9 cellular contexts compared by ENCODE assay signal in genomic region chr21:38811257-38811656, GRCh38. TPM values are rescaled to one million over a fixed set of nuclear protein-coding genes. Genes with fewer than 3 reads are reported as not detected.
DNase-seq lines count a peak whose midpoint lies in the region; ATAC-seq lines count a peak whose summit lies in the region.
"Had no signal": no experiment of that assay in that cellular context is flagged by ENCODE, and none has a peak within 500 bp of the region (broad histone marks: within the 10 kb centered on the region; RNA-seq: fewer than 3 reads in every experiment).

No MANE protein-coding gene starts in this region.

- H3K79me2 ChIP-seq in mesendoderm (ENCODE audit: control insufficient read depth, insufficient read depth, low read length): peaks cover 43% of the 10 kb centered on the region

- H3K79me1 ChIP-seq in mesendoderm (ENCODE audit: low read length): peaks cover 11% of the 10 kb centered on the region

- no peak overlapping the region for H3K4ac ChIP-seq in mesendoderm (ENCODE audit: low read depth, low read length)

- H4K5ac ChIP-seq in mesendoderm (ENCODE audit: low read length): no peak overlapping the region

- no peak overlapping the region for H3K4me2 ChIP-seq in mesendoderm (ENCODE audit: low read length)

- H3K9ac ChIP-seq in mesendoderm (ENCODE audit: low read length): no peak overlapping the region

- no peak for ATAC-seq in GM18519 (IDR thresholded peaks at IDR 0.05; ENCODE audit: low FRiP score, unreplicated experiment)

- no peaks in the 10 kb centered on the region for H3K27me3 ChIP-seq in mesendoderm (ENCODE audit: insufficient read depth, low read length, poor library complexity)

- peak overlapping the region; percentile 85 for H3K18ac ChIP-seq in mesendoderm (ENCODE audit: low read length)

- H3K56ac ChIP-seq in mesendoderm (ENCODE audit: low read length): peak overlapping the region; percentile 20

- no peak overlapping the region for H2AK5ac ChIP-seq in mesendoderm (ENCODE audit: low read length)

- H2BK120ac ChIP-seq in mesendoderm (ENCODE audit: low read depth, low read length): no peak overlapping the region

- no peak overlapping the region for H2BK5ac ChIP-seq in mesendoderm (ENCODE audit: low read length)

- no peak overlapping the region for H4K8ac ChIP-seq in mesendoderm (ENCODE audit: low read depth, low read length)

- H3K23ac ChIP-seq in mesendoderm (ENCODE audit: low read length): no peak overlapping the region

- no CpG with 5 or more reads among the region's 8 CpGs for WGBS in mesendoderm (ENCODE audit: extremely low coverage, insufficient coverage, low lambda C conversion rate)

- no peak overlapping the region for H2BK15ac ChIP-seq in mesendoderm (replicated peaks; ENCODE audit: low read depth)

- no peak overlapping the region for H3K4me3 ChIP-seq in mesendoderm (ENCODE audit: low read length)

- DNase-seq in AG08396 (ENCODE audit: low spot score) (peak; percentile 65), HS-5 (ENCODE audit: low read depth) (peak; percentile 99), mesendoderm (no peak), NCI-H1436 treated with DMSO at 0.1 percent for 48 hours (lab: John Stamatoyannopoulos, UW) (no peak), SKM-1 treated with dmso at 0.1 percent for 144 hours (lab: John Stamatoyannopoulos, UW; ENCODE audit: unreplicated experiment) (no peak), NCI-H1694 (lab: John Stamatoyannopoulos, UW) (no peak)
- DNase-seq: DMS153 had no signal

- H3K4me1 ChIP-seq in mesendoderm (ENCODE audit: control insufficient read depth, low read depth, low read length): peaks cover 23% of the 10 kb centered on the region

- H3K27ac ChIP-seq in cingulate gyrus (ENCODE audit: low read depth, low read length) (peak overlapping the region; percentile 19), mesendoderm (ENCODE audit: low read depth, low read length) (no peak overlapping the region)

- peaks cover 8% of the 10 kb centered on the region for H3K36me3 ChIP-seq in mesendoderm (ENCODE audit: control insufficient read depth, insufficient read depth, low read length)

RNA-seq across cellular contexts. Expression of gene ETS2, which starts 5.5 kb away (rescaled TPM):
- polyA plus RNA-seq in mesendoderm (2013, experiment 1 of 2): 54.1 TPM
- 53.4 TPM for polyA plus RNA-seq in mesendoderm (2013, experiment 2 of 2)

Comparison
In these comparisons a context has a peak if more than half of its experiments do, and no peak if none do; other contexts are left out.
1. DNase-seq: peak in AG08396 (single experiment) and HS-5 (single experiment); none in mesendoderm (single experiment), NCI-H1436 treated with DMSO at 0.1 percent for 48 hours (single experiment), SKM-1 treated with dmso at 0.1 percent for 144 hours (single experiment) and NCI-H1694 (single experiment).